25 cellular contexts compared by ENCODE assay signal in the genomic region with DNA sequence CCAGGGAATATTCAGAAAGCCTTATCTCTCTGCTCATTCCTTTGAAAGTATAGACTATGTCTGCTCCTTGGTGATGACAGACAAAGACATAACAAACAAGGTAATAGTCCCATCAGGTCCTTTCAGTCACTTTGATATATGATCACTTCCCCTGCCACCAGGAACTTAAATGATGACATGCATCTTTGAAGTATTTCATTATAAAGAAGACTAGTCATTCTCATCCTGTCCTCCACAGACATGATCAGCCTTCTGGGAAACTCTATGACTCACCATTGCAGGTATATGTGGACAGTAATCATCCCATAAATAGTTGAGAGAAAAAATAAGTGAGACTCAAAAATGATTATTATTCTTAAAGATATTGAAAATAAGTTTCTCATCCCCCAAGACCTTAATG.
"Had no signal": no experiment of that assay in that cellular context is flagged by ENCODE, and none has a peak within 500 bp of the region (broad histone marks: within the 10 kb centered on the region; RNA-seq: fewer than 3 reads in every experiment).

No MANE protein-coding gene starts in this region.

- H3K4me1 ChIP-seq: esophagus muscularis mucosa, gastroesophageal sphincter, stomach, suprapubic skin, tibial nerve, uterus had no signal

- H3K36me3 ChIP-seq: esophagus muscularis mucosa, gastroesophageal sphincter, stomach, suprapubic skin, tibial nerve, uterus had no signal

- FAIRE-seq: small intestine had no signal

- H3K4me3 ChIP-seq: esophagus muscularis mucosa, gastroesophageal sphincter, mucosa of descending colon, stomach, suprapubic skin, tibial nerve, uterus had no signal

- H3K27ac ChIP-seq: esophagus muscularis mucosa, gastroesophageal sphincter, stomach, suprapubic skin, tibial nerve, uterus had no signal

- DNase-seq: activated CD4-positive, alpha-beta memory T cell treated with anti-CD3 and anti-CD28 coated beads for 36 hours; activated CD4-positive, alpha-beta T cell treated with anti-CD3 and anti-CD28 coated beads for 48 hours; activated naive CD4-positive, alpha-beta T cell treated with Interleukin-2 at 50 U/mL for 16 hours; activated naive CD8-positive, alpha-beta T cell treated with anti-CD3 and anti-CD28 coated beads, Interleukin-2, amount 10 ng/mL, durations not matched to agents 7 days and 5 days; activated T-cell treated with anti-CD3 and anti-CD28 coated beads, Interleukin-2, amount 50 U/mL, for 48 hours; amygdala; dermis blood vessel endothelial cell; effector CD8-positive, alpha-beta T cell; head of caudate nucleus; hypothalamus; islet precursor cell; left colon; mesendoderm; mucosa of descending colon; occipital lobe; small intestine; stimulated activated CD4-positive, alpha-beta T cell treated with anti-CD3 and anti-CD28 coated beads, Interleukin-15, amount 100 ng/mL, for 24 hours; stomach; uterus had no signal

- H3K27me3 ChIP-seq: esophagus muscularis mucosa, gastroesophageal sphincter, stomach, suprapubic skin, tibial nerve, uterus had no signal

- H3K9me3 ChIP-seq: esophagus muscularis mucosa, gastroesophageal sphincter, mucosa of descending colon, suprapubic skin, tibial nerve, uterus had no signal

- ATAC-seq: gastroesophageal sphincter; left colon; mucosa of descending colon; sciatic nerve; stimulated activated memory B cell treated with anti-CD40 and anti-IgM and Interleukin-4, amounts not matched to agents 10 μg/mL and 1 μg/mL and 100 μg/mL, for 72 hours had no signal
